8 cellular contexts compared by ENCODE assay signal in the genomic region with DNA sequence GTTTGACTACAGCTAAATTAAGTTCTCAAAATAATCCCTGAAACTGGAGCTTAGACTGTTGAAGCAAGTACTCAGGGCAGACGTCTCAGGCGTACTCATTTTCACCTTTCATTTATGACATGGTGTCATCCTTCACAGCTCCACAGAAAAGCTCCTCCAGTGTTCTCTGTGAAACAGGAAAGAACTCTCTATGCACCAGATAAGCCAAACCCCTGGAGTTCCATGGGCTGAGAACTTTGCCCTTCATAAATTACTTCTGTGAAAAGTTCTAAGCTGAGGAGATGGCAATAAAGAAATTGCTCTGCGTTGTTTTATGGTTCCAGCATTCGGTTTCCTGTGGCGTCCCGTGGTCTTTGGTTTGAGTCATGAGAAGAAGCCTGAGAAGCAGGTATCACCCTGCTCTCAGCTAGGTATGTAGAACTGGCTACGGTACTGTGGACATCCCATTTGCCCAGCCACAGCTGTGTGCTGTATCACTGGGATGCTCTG. TPM values are rescaled to one million over a fixed set of nuclear protein-coding genes. Genes with fewer than 3 reads are reported as not detected.
DNase-seq lines count a peak whose midpoint lies in the region; ATAC-seq, FAIRE-seq and TF ChIP-seq lines count a peak whose summit lies in the region.

No MANE protein-coding gene starts in this region.

- H3K27ac ChIP-seq in skeletal muscle tissue (ENCODE audit: low read depth, low read length) (peak overlapping the region; percentile 52), dorsolateral prefrontal cortex (peak overlapping the region in 2 of 59 donors; percentile 44 to 55)

- H3K4me1 Mint-ChIP-seq in activated naive CD4-positive, alpha-beta T cell treated with anti-CD3 and anti-CD28 coated beads for 36 hours (ENCODE audit: low read depth), result peaks cover 29% of the 10 kb centered on the region

- ATAC-seq in GM19395 (IDR thresholded peaks at IDR 0.05; ENCODE audit: unreplicated experiment) (peak; percentile 54), HG03175 (IDR thresholded peaks at IDR 0.05; ENCODE audit: unreplicated experiment) (peak; percentile 60)

- H3K27ac Mint-ChIP-seq in activated naive CD4-positive, alpha-beta T cell treated with anti-CD3 and anti-CD28 coated beads for 36 hours, result no peak overlapping the region

- peak overlapping the region; percentile 17 for H3K4me3 Mint-ChIP-seq in activated naive CD4-positive, alpha-beta T cell treated with anti-CD3 and anti-CD28 coated beads for 36 hours

- H3K9me3 Mint-ChIP-seq in activated naive CD4-positive, alpha-beta T cell treated with anti-CD3 and anti-CD28 coated beads for 36 hours, result peaks cover 3% of the 10 kb centered on the region

- H3K4me3 ChIP-seq in skeletal muscle tissue (ENCODE audit: low read length in 3 of 3) (peak overlapping the region in 2 of 3 donors; percentile 42 to 66), dorsolateral prefrontal cortex (peak overlapping the region in 18 of 59 donors; percentile 2 to 59 (median 47))

- intact Hi-C loops in activated naive CD4-positive, alpha-beta T cell treated with anti-CD3 and anti-CD28 coated beads for 36 hours (cut with micrococcal nuclease), result loop anchor here (2.0 kb wide), 1 partner anchor 49 kb away; no protein-coding TSS in a partner anchor
- intact Hi-C loops in dorsolateral prefrontal cortex (cut with DNase I), result no loop called here

- no peak for TF ChIP-seq CTCF in dorsolateral prefrontal cortex (IDR thresholded peaks at IDR 0.05 in 54 of 56, conservative IDR thresholded peaks at IDR 0.05 in 2 of 56; ENCODE audit: low read depth in 1 of 56, partially characterized antibody in 56 of 56)

- peaks cover 9 to 24% (median 11%) of the 10 kb centered on the region in 3 donors for H3K4me1 ChIP-seq in skeletal muscle tissue (ENCODE audit: control insufficient read depth in 3 of 3, insufficient read depth in 3 of 3, low read length in 3 of 3)

- CTCF ChIA-PET in activated naive CD4-positive, alpha-beta T cell treated with anti-CD3 and anti-CD28 coated beads for 36 hours (lab: Charles Lee), result interaction anchor here (0.7 to 3.0 kb wide), 8 partner anchors 9 to 362 kb away, joined by 3 to 11 read pairs (median 3); no protein-coding TSS in a partner anchor

- no peaks in the 10 kb centered on the region for H3K27me3 Mint-ChIP-seq in activated naive CD4-positive, alpha-beta T cell treated with anti-CD3 and anti-CD28 coated beads for 36 hours (ENCODE audit: low read depth)

- FAIRE-seq in RCC 7860 (lab: Jason Lieb, UNC), result no peak

- H3K27me3 ChIP-seq in skeletal muscle tissue (ENCODE audit: control insufficient read depth in 3 of 3, insufficient read depth in 3 of 3, low read length in 3 of 3) (no peaks in the 10 kb centered on the region), dorsolateral prefrontal cortex (no peaks in the 10 kb centered on the region)

- H3K9me3 ChIP-seq in skeletal muscle tissue (ENCODE audit: control insufficient read depth in 3 of 3, low read length in 3 of 3), result no peaks in the 10 kb centered on the region

- peak; percentile 66 for DNase-seq in activated naive CD4-positive, alpha-beta T cell treated with anti-CD3 and anti-CD28 coated beads for 36 hours
- DNase-seq in RCC 7860 (ENCODE audit: low spot score), result no peak
- DNase-seq in dorsolateral prefrontal cortex, result no peak
- no peak for DNase-seq in NCI-H226
- DNase-seq in SKM-1 (lab: John Stamatoyannopoulos, UW; ENCODE audit: unreplicated experiment), result no peak

- H3K9ac ChIP-seq in skeletal muscle tissue (ENCODE audit: low read depth in 1 of 3, low read length in 3 of 3), result peak overlapping the region; percentile 25 to 61 (median 44)

- H3K36me3 ChIP-seq in skeletal muscle tissue (ENCODE audit: control insufficient read depth in 3 of 3, insufficient read depth in 3 of 3, low read length in 3 of 3), result no peaks in the 10 kb centered on the region

- H3K36me3 Mint-ChIP-seq in activated naive CD4-positive, alpha-beta T cell treated with anti-CD3 and anti-CD28 coated beads for 36 hours (ENCODE audit: low read depth), result no peaks in the 10 kb centered on the region

RNA-seq across cellular contexts. Expression of gene RREB1, which starts 20.2 kb away (rescaled TPM):
- total RNA-seq in activated naive CD4-positive, alpha-beta T cell treated with anti-CD3 and anti-CD28 coated beads for 36 hours, result 10 to 100 TPM; 10.8 to 12.2 TPM
- total RNA-seq in skeletal muscle tissue (22.4 TPM), dorsolateral prefrontal cortex (10 to 100 TPM in 27 of 120 experiments, 1 to 10 TPM in 93; 3.4 to 21.0 (median 7.6) TPM)
